2 cellular contexts compared by ENCODE assay signal in genomic region chr17:76672892-76673291, GRCh38.
TF ChIP-seq lines count a peak whose summit lies in the region.

No MANE protein-coding gene starts in this region.

TF ChIP-seq in SK-N-SH, 30 proteins besides CTCF, POLR2A, EP300 and RAD21 (continued from another document):
- TF ChIP-seq MEF2A (IDR thresholded peaks at IDR 0.05; ENCODE audit: borderline replicate concordance, low read depth) (no peak), ZBTB33 (IDR thresholded peaks at IDR 0.05; ENCODE audit: borderline replicate concordance, low read depth) (no peak), EZH2phosphoT487 (IDR thresholded peaks at IDR 0.05; ENCODE audit: borderline replicate concordance, low read depth) (no peak)

TF ChIP-seq in SK-N-SH treated with all-trans-retinoic acid at 6 μM for 48 hours, 23 proteins besides CTCF, POLR2A, EP300 and RAD21 (continued from another document):
- TF ChIP-seq PPARA (CRISPR knock-in tag; IDR thresholded peaks at IDR 0.05; ENCODE audit: borderline replicate concordance) (no peak), ZNF8 (CRISPR knock-in tag; IDR thresholded peaks at IDR 0.05) (no peak), ISL1 (CRISPR knock-in tag; IDR thresholded peaks at IDR 0.05) (no peak), ZNF70 (CRISPR knock-in tag; IDR thresholded peaks at IDR 0.05) (no peak), ZFP30 (CRISPR knock-in tag; IDR thresholded peaks at IDR 0.05) (no peak)
